In the genomic region with DNA sequence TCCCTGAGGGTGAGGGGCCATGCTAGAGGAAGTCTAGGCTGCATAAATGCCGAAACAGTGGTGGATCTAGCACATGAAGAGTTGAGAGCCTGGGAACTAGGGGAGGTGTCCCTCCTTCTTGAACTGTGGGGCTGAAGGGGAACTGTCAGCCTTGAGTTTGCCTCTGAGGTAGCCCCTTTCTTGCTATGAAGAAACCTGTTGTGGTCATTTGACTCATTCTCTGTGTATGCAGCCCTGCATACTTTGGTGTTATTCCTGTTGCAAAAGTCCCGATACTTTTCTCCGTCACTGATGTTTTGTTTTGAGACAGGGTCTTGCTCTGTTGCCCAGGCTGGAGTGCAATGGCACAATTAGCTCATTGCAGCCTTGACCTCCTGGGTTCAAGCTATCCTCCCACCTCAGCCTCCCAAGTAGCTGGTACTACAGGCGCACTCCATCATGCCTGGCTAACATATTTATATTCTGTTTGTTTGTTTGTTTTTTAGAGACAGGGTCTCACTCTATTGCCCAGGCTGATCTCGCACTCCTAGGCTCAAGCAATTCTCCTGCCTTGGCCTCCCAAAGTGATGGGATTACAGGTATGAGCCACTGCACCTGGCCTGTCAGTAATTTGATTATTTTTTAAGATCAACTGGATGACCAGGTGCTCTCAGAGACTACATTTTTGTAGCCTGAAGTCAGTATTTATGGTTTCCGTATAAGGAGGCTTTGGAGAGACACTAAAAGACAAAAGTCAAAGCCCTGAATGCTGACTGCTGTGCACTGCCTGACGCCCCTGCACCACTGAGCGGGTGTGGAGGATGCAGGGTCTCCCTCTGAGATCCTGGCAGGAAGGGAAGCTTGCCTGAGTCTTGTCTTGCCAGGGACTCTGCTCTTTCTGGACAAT, we compare ENCODE assay signal across 19 cellular contexts.
A peak's percentile ranks its signal among the peaks of the same experiment; 100 is the strongest.
DNase-seq lines count a peak whose midpoint lies in the region; TF ChIP-seq lines count a peak whose summit lies in the region.
"Had no signal": no experiment of that assay in that cellular context is flagged by ENCODE, and none has a peak within 500 bp of the region (broad histone marks: within the 10 kb centered on the region; RNA-seq: fewer than 3 reads in every experiment).

No MANE protein-coding gene starts in this region.

- H3K27ac Mint-ChIP-seq in MCF 10A (ENCODE audit: low read depth, unreplicated experiment), result no peak overlapping the region
- H3K27ac Mint-ChIP-seq: activated T-helper 2 cell treated with anti-CD3 and anti-CD28 coated beads, Interferon-gamma antibody, Interleukin-2, Interleukin-4, amounts not matched to agents 10 μg/mL and 5 μg/mL and 100 μg/mL, durations not matched to agents 14 hours and 24 hours and 36 hours; stimulated activated effector memory CD8-positive, alpha-beta T cell treated with anti-CD3 and anti-CD28 coated beads, Interleukin-12 subunit alpha, Interleukin-12 subunit beta, amount 100 ng/mL, for 72 hours had no signal

- no peak overlapping the region for H3K4me3 ChIP-seq in breast epithelium
- peak overlapping the region; percentile 71 for H3K4me3 ChIP-seq in OCI-LY7 (ENCODE audit: low read depth, low read length, poor library complexity, severe bottlenecking)
- H3K4me3 ChIP-seq in epithelial cell of esophagus (ENCODE audit: low read length), result no peak overlapping the region
- H3K4me3 ChIP-seq in smooth muscle cell, result no peak overlapping the region
- H3K4me3 ChIP-seq: A549, heart left ventricle, upper lobe of left lung had no signal

- H3K27me3 ChIP-seq in breast epithelium (no peaks in the 10 kb centered on the region), smooth muscle cell (ENCODE audit: low read depth) (no peaks in the 10 kb centered on the region)
- H3K27me3 ChIP-seq: upper lobe of left lung had no signal

- no peaks in the 10 kb centered on the region for H3K9me3 Mint-ChIP-seq in MCF 10A (ENCODE audit: unreplicated experiment)
- H3K9me3 Mint-ChIP-seq: activated T-helper 2 cell treated with anti-CD3 and anti-CD28 coated beads, Interferon-gamma antibody, Interleukin-2, Interleukin-4, amounts not matched to agents 10 μg/mL and 5 μg/mL and 100 μg/mL, durations not matched to agents 14 hours and 24 hours and 36 hours; stimulated activated effector memory CD8-positive, alpha-beta T cell treated with anti-CD3 and anti-CD28 coated beads, Interleukin-12 subunit alpha, Interleukin-12 subunit beta, amount 100 ng/mL, for 72 hours had no signal

- H3K27me3 Mint-ChIP-seq in MCF 10A (ENCODE audit: insufficient read depth, unreplicated experiment), result no peaks in the 10 kb centered on the region

- CTCF ChIA-PET in MCF 10A (lab: Yijun Ruan, JAX) (interaction anchor here (0.6 to 0.8 kb wide), 2 partner anchors 63 to 84 kb away, joined by 3 read pairs; no protein-coding TSS in a partner anchor), OCI-LY7 (lab: Charles Lee; ENCODE audit: unreplicated experiment) (no interaction called here)

- 78% methylated on average over 8 of the region's 8 CpGs for WGBS in smooth muscle cell (ENCODE audit: low lambda C conversion rate)

- no peaks in the 10 kb centered on the region for H3K4me1 ChIP-seq in breast epithelium
- peaks cover 98% of the 10 kb centered on the region for H3K4me1 ChIP-seq in OCI-LY7 (ENCODE audit: insufficient read depth, low read length, poor library complexity, severe bottlenecking)
- no peaks in the 10 kb centered on the region for H3K4me1 ChIP-seq in smooth muscle cell (ENCODE audit: low read depth)
- H3K4me1 ChIP-seq: A549 had no signal

- H4K20me1 ChIP-seq in OCI-LY7 (ENCODE audit: insufficient read depth, low read length), result no peaks in the 10 kb centered on the region
- H4K20me1 ChIP-seq in smooth muscle cell (ENCODE audit: low read depth), result no peaks in the 10 kb centered on the region

- H3K27ac ChIP-seq in breast epithelium (no peak overlapping the region), OCI-LY7 (ENCODE audit: low read depth, low read length, poor library complexity, severe bottlenecking) (peak overlapping the region; percentile 97), smooth muscle cell (ENCODE audit: low read depth) (peak overlapping the region; percentile 47)
- H3K27ac ChIP-seq: A549, heart left ventricle, parathyroid adenoma, upper lobe of left lung, VCaP had no signal

- peak overlapping the region; percentile 17; the same call in 1 of the 2 replicates for H2AFZ ChIP-seq in OCI-LY7 (ENCODE audit: low read length)
- H2AFZ ChIP-seq in smooth muscle cell (ENCODE audit: low read depth), result no peak overlapping the region
- H2AFZ ChIP-seq: parathyroid adenoma had no signal

- H3K4me2 ChIP-seq in OCI-LY7 (ENCODE audit: low read length) (peak overlapping the region; percentile 97), smooth muscle cell (no peak overlapping the region)
- H3K4me2 ChIP-seq: A549 had no signal

- TF ChIP-seq POLR2A in breast epithelium (IDR thresholded peaks at IDR 0.05), result no peak

- H3K79me2 ChIP-seq in OCI-LY7 (ENCODE audit: insufficient read depth, low read depth, low read length) (peaks cover 23% of the 10 kb centered on the region; the same call in 1 of the 2 replicates), smooth muscle cell (ENCODE audit: low read depth) (no peaks in the 10 kb centered on the region)
- H3K79me2 ChIP-seq: parathyroid adenoma had no signal

- no peak overlapping the region for H3K9ac ChIP-seq in smooth muscle cell (ENCODE audit: low read depth)
- H3K9ac ChIP-seq: parathyroid adenoma had no signal

- H3K4me3 Mint-ChIP-seq in MCF 10A (ENCODE audit: unreplicated experiment), result no peak overlapping the region
- H3K4me3 Mint-ChIP-seq: stimulated activated effector memory CD8-positive, alpha-beta T cell treated with anti-CD3 and anti-CD28 coated beads, Interleukin-12 subunit alpha, Interleukin-12 subunit beta, amount 100 ng/mL, for 72 hours had no signal

- intact Hi-C loops in MCF 10A (cut with micrococcal nuclease) (no loop called here), breast epithelium (cut with DNase I; ENCODE audit: low total_unique reads) (loop anchor here (5.0 kb wide), 1 partner anchor 370 kb away; no protein-coding TSS in a partner anchor), OCI-LY7 (cut with micrococcal nuclease; ENCODE audit: unreplicated experiment) (loop anchor here (5.0 to 10.0 kb wide), 5 partner anchors 125 to 448 kb away; a partner anchor contains a TSS)

- POLR2A ChIA-PET in MCF 10A (lab: Yijun Ruan, JAX) (no interaction called here), OCI-LY7 (lab: Charles Lee) (interaction anchor here (0.5 to 13.1 kb wide), 25 partner anchors 9 to 258 kb away, joined by 3 to 229 read pairs (median 5); no protein-coding TSS in a partner anchor)

- TF ChIP-seq CTCF in MCF 10A (IDR thresholded peaks at IDR 0.05; ENCODE audit: unreplicated experiment), result no peak
- no peak for TF ChIP-seq CTCF in breast epithelium (IDR thresholded peaks at IDR 0.05)
- TF ChIP-seq CTCF in OCI-LY7 (conservative IDR thresholded peaks at IDR 0.05; ENCODE audit: low read length), result no peak
- TF ChIP-seq CTCF in epithelial cell of esophagus (IDR thresholded peaks at IDR 0.05; ENCODE audit: insufficient read depth, low read depth, low read length, missing control alignments), result no peak
- TF ChIP-seq CTCF in smooth muscle cell (IDR thresholded peaks at IDR 0.05; ENCODE audit: borderline replicate concordance, insufficient read depth, poor library complexity, severe bottlenecking), result no peak

- H3K9me3 ChIP-seq in breast epithelium (no peaks in the 10 kb centered on the region), OCI-LY7 (ENCODE audit: low read length) (no peaks in the 10 kb centered on the region), smooth muscle cell (replicated peaks; ENCODE audit: low read depth) (no peaks in the 10 kb centered on the region)
- H3K9me3 ChIP-seq: A549, heart left ventricle, upper lobe of left lung had no signal

- DNase-seq in MCF 10A (ENCODE audit: unreplicated experiment) (peak; percentile 23), breast epithelium (ENCODE audit: low spot score in 2 of 2) (no peak), OCI-LY7 (ENCODE audit: low spot score) (peak; percentile 57), epithelial cell of esophagus (ENCODE audit: low read depth) (peak; percentile 47), smooth muscle cell (lab: John Stamatoyannopoulos, UW; ENCODE audit: unreplicated experiment) (no peak), cerebellar nuclear complex (lab: John Stamatoyannopoulos, UW) (no peak), GM03348 (ENCODE audit: low spot score) (no peak), AG08396 (ENCODE audit: low spot score) (no peak)
- DNase-seq: cortex of kidney, heart left ventricle, left cardiac atrium, NCI-H1930, NCI-H526, upper lobe of left lung had no signal

- BruUV-seq in MCF 10A (replicated peaks; lab: Mats Ljungman, UMichigan) (no TSS peak), OCI-LY7 (replicated peaks; lab: Mats Ljungman, UMichigan) (no TSS peak)

- H3F3A ChIP-seq in smooth muscle cell (ENCODE audit: low read depth), result no peaks in the 10 kb centered on the region

- H3K9me2 ChIP-seq in OCI-LY7 (ENCODE audit: insufficient read depth, low read length), result no peaks in the 10 kb centered on the region

- H3K36me3 ChIP-seq in breast epithelium (no peaks in the 10 kb centered on the region), OCI-LY7 (ENCODE audit: insufficient read depth, low read length) (no peaks in the 10 kb centered on the region), smooth muscle cell (ENCODE audit: low read depth) (no peaks in the 10 kb centered on the region)
- H3K36me3 ChIP-seq: heart left ventricle, upper lobe of left lung had no signal

- no peaks in the 10 kb centered on the region for H3K36me3 Mint-ChIP-seq in MCF 10A (ENCODE audit: insufficient read depth, unreplicated experiment)
- H3K36me3 Mint-ChIP-seq: stimulated activated effector memory CD8-positive, alpha-beta T cell treated with anti-CD3 and anti-CD28 coated beads, Interleukin-12 subunit alpha, Interleukin-12 subunit beta, amount 100 ng/mL, for 72 hours had no signal

- peaks cover 5% of the 10 kb centered on the region for H3K4me1 Mint-ChIP-seq in MCF 10A (ENCODE audit: insufficient read depth, unreplicated experiment)
- H3K4me1 Mint-ChIP-seq: stimulated activated effector memory CD8-positive, alpha-beta T cell treated with anti-CD3 and anti-CD28 coated beads, Interleukin-12 subunit alpha, Interleukin-12 subunit beta, amount 100 ng/mL, for 72 hours had no signal

Comparison
In these comparisons a context has a peak if more than half of its experiments do, and no peak if none do; other contexts are left out.
1. DNase-seq: peak in MCF 10A (single experiment), OCI-LY7 (single experiment) and epithelial cell of esophagus (single experiment); none in breast epithelium (0 of 2), smooth muscle cell (single experiment), cerebellar nuclear complex (0 of 2), GM03348 (single experiment) and AG08396 (single experiment).
2. H3K27ac ChIP-seq: peak in OCI-LY7 (single experiment) and smooth muscle cell (single experiment); none in breast epithelium (0 of 2).